Comparison of ENCODE assay signal across 9 cellular contexts in genomic region chr5:141958773-141959172, GRCh38. TPM values are rescaled to one million over a fixed set of nuclear protein-coding genes. Genes with fewer than 3 reads are reported as not detected.
DNase-seq lines count a peak whose midpoint lies in the region; ATAC-seq and TF ChIP-seq lines count a peak whose summit lies in the region.
"Had no signal": no experiment of that assay in that cellular context is flagged by ENCODE, and none has a peak within 500 bp of the region (broad histone marks: within the 10 kb centered on the region; RNA-seq: fewer than 3 reads in every experiment).

No MANE protein-coding gene starts in this region.

- ATAC-seq in activated naive CD4-positive, alpha-beta T cell treated with anti-CD3 and anti-CD28 coated beads, Interleukin-2, amount 50 U/mL, for 72 hours: peak; percentile 18 to 77
- ATAC-seq in right cardiac atrium: peak; percentile 49 to 84

- no peaks in the 10 kb centered on the region for H3K9me3 Mint-ChIP-seq in activated naive CD4-positive, alpha-beta T cell treated with anti-CD3 and anti-CD28 coated beads, Interleukin-2, amount 50 U/mL, for 72 hours

- CTCF ChIA-PET in HEK293 (lab: Yijun Ruan, JAX): interaction anchor here (0.6 to 6.0 kb wide), 7 partner anchors 8 to 751 kb away, joined by 3 to 158 read pairs (median 16); partner anchors contain the start of gene PCDH1

- peak overlapping the region; percentile 16 to 88 for H3K27ac Mint-ChIP-seq in activated naive CD4-positive, alpha-beta T cell treated with anti-CD3 and anti-CD28 coated beads, Interleukin-2, amount 50 U/mL, for 72 hours

- H3K36me3 ChIP-seq in HEK293 (ENCODE audit: control insufficient read depth in 2 of 2, insufficient read depth in 1 of 2, low read length in 2 of 2): no peaks in the 10 kb centered on the region

- H3K36me3 Mint-ChIP-seq in activated naive CD4-positive, alpha-beta T cell treated with anti-CD3 and anti-CD28 coated beads, Interleukin-2, amount 50 U/mL, for 72 hours: no peaks in the 10 kb centered on the region

- no peaks in the 10 kb centered on the region for H3K9me3 ChIP-seq in HEK293 (ENCODE audit: control insufficient read depth, insufficient read depth, low read depth, low read length)
- H3K9me3 ChIP-seq in right cardiac atrium (ENCODE audit: control insufficient read depth, low read length): no peaks in the 10 kb centered on the region

- DNase-seq in AG20443 (ENCODE audit: low spot score): peak; percentile 48
- DNase-seq in activated naive CD4-positive, alpha-beta T cell treated with anti-CD3 and anti-CD28 coated beads, Interleukin-2, amount 50 U/mL, for 72 hours (ENCODE audit: low spot score in 2 of 2): no peak
- peak; percentile 67 to 73 (median 68) for DNase-seq in right cardiac atrium
- DNase-seq in anterior cingulate cortex (lab: John Stamatoyannopoulos, UW): no peak
- DNase-seq in Kasumi-1 (lab: John Stamatoyannopoulos, UW): no peak
- no peak for DNase-seq in NCI-H345 treated with DMSO at 0.1 percent for 48 hours (lab: John Stamatoyannopoulos, UW; ENCODE audit: unreplicated experiment)
- no peak for DNase-seq in hepatic stellate cell (ENCODE audit: low spot score)
- DNase-seq: NCI-H1105 treated with DMSO at 0.1 percent for 48 hours had no signal

- POLR2A ChIA-PET in HEK293 (lab: Yijun Ruan, JAX): interaction anchor here (1.5 kb wide), 1 partner anchor 10 kb away, joined by 5 read pairs; the partner anchor contains the start of gene RNF14

- WGBS in right cardiac atrium: 58% methylated on average over 6 of the region's 6 CpGs

- TF ChIP-seq CTCF in HEK293 (tag by site-specific recombination; IDR thresholded peaks at IDR 0.05): no peak

- H3K27me3 ChIP-seq in right cardiac atrium (ENCODE audit: control insufficient read depth, insufficient read depth): no peaks in the 10 kb centered on the region

- H3K4me3 ChIP-seq in HEK293 (ENCODE audit: low read depth, low read length) (no peak overlapping the region), right cardiac atrium (ENCODE audit: low read length) (no peak overlapping the region)

- intact Hi-C loops in right cardiac atrium (cut with DNase I): loop anchor here in 2 of 4 donors (5.0 to 10.0 kb wide), 3 partner anchors 36 to 74 kb away; partner anchors contain the start of gene DELE1 (in 1 of the 2)

- no peak overlapping the region for H3K27ac ChIP-seq in HEK293 (ENCODE audit: extremely low read depth, low read depth, low read length)
- H3K27ac ChIP-seq in right cardiac atrium (ENCODE audit: low read length): peak overlapping the region; percentile 70

- H3K4me1 ChIP-seq in HEK293 (ENCODE audit: control insufficient read depth, insufficient read depth, low read length) (no peaks in the 10 kb centered on the region), right cardiac atrium (ENCODE audit: control insufficient read depth, insufficient read depth, low read length) (peaks cover 5% of the 10 kb centered on the region)

TF ChIP-seq in HEK293, 187 proteins besides CTCF, POLR2A, EP300 and RAD21:
- TF ChIP-seq ZFHX2 (tag by site-specific recombination; conservative IDR thresholded peaks at IDR 0.05) (peak; percentile 51), ZNF133 (tag by site-specific recombination; IDR thresholded peaks at IDR 0.05) (no peak), ZFP69B (tag by site-specific recombination; IDR thresholded peaks at IDR 0.05) (no peak), ZBTB49 (tag by site-specific recombination; IDR thresholded peaks at IDR 0.05; ENCODE audit: low read depth) (no peak)
TF ChIP-seq in HEK293: peak in this region for 1.

RNA-seq across cellular contexts. Expression of gene PCDH12, which starts 0.8 kb away (rescaled TPM):
- total RNA-seq in activated naive CD4-positive, alpha-beta T cell treated with anti-CD3 and anti-CD28 coated beads, Interleukin-2, amount 50 U/mL, for 72 hours: under 1 TPM; 0.60 to 0.73 TPM
- 1 to 10 TPM; 4.1 to 7.9 (median 6.7) TPM for total RNA-seq in right cardiac atrium
- polyA plus RNA-seq in right cardiac atrium: 3.0 TPM

RNA-seq across cellular contexts. Expression of gene RNF14, which starts 10.1 kb away (rescaled TPM):
- total RNA-seq in activated naive CD4-positive, alpha-beta T cell treated with anti-CD3 and anti-CD28 coated beads, Interleukin-2, amount 50 U/mL, for 72 hours: 10 to 100 TPM; 29.4 to 38.5 TPM
- total RNA-seq in right cardiac atrium: 100 to 1,000 TPM in 2 of 4 donors, 10 to 100 TPM in 2; 90.7 to 105 (median 97.7) TPM
- 36.3 TPM for polyA plus RNA-seq in right cardiac atrium

RNA-seq across cellular contexts. Expression of gene DELE1, which starts 35.1 kb away (rescaled TPM):
- 100 to 1,000 TPM in 1 of 2 donors, 10 to 100 TPM in 1; 69.7 to 101 TPM for total RNA-seq in activated naive CD4-positive, alpha-beta T cell treated with anti-CD3 and anti-CD28 coated beads, Interleukin-2, amount 50 U/mL, for 72 hours
- total RNA-seq in right cardiac atrium: 100 to 1,000 TPM in 2 of 4 donors, 10 to 100 TPM in 2; 82.6 to 109 (median 99.2) TPM
- 62.0 TPM for polyA plus RNA-seq in right cardiac atrium

RNA-seq across cellular contexts. Expression of gene GNPDA1, which starts 54.1 kb away (rescaled TPM):
- total RNA-seq in activated naive CD4-positive, alpha-beta T cell treated with anti-CD3 and anti-CD28 coated beads, Interleukin-2, amount 50 U/mL, for 72 hours: 100 to 1,000 TPM; 162 to 166 TPM
- 10 to 100 TPM; 16.9 to 22.5 (median 19.2) TPM for total RNA-seq in right cardiac atrium
- 12.1 TPM for polyA plus RNA-seq in right cardiac atrium

Comparison
In these comparisons a context has a peak if more than half of its experiments do, and no peak if none do; other contexts are left out.
1. DNase-seq: peak in AG20443 (single experiment) and right cardiac atrium (3 of 3); none in activated naive CD4-positive, alpha-beta T cell treated with anti-CD3 and anti-CD28 coated beads, Interleukin-2, amount 50 U/mL, for 72 hours (0 of 2), anterior cingulate cortex (0 of 58), Kasumi-1 (0 of 2), NCI-H345 treated with DMSO at 0.1 percent for 48 hours (single experiment) and hepatic stellate cell (single experiment).